In genomic region chr11:74072286-74072685, GRCh38 we compare ENCODE assay signal across 21 cellular contexts.
"Had no signal": no experiment of that assay in that cellular context is flagged by ENCODE, and none has a peak within 500 bp of the region (broad histone marks: within the 10 kb centered on the region; RNA-seq: fewer than 3 reads in every experiment).

No MANE protein-coding gene starts in this region.

- H3K27ac ChIP-seq: adrenal gland, gastroesophageal sphincter, heart right ventricle, left lung, sigmoid colon, tibial artery, WERI-Rb-1 had no signal

- H3K4me1 ChIP-seq: heart right ventricle, left lung, sigmoid colon, tibial artery had no signal

- ATAC-seq: activated T-cell treated with anti-CD3 and anti-CD28 coated beads, Interleukin-2, amount 50 U/mL, for 4 hours; gastroesophageal sphincter; heart right ventricle; left lung had no signal

- H3K27me3 ChIP-seq: adrenal gland, breast epithelium, gastroesophageal sphincter, heart right ventricle, left lung, sigmoid colon, tibial artery had no signal

- H3K4me3 ChIP-seq: adrenal gland, breast epithelium, gastroesophageal sphincter, heart right ventricle, left lung, sigmoid colon, tibial artery had no signal

- H3K27ac Mint-ChIP-seq: activated CD4-positive, alpha-beta memory T cell treated with anti-CD3 and anti-CD28 coated beads, Interleukin-2, amount 10 ng/mL, durations not matched to agents 7 days and 5 days; activated naive CD4-positive, alpha-beta T cell treated with anti-CD3 and anti-CD28 coated beads, Interleukin-2, amount 50 U/mL, for 24 hours had no signal

- H3K9me3 Mint-ChIP-seq: activated CD4-positive, alpha-beta memory T cell treated with anti-CD3 and anti-CD28 coated beads, Interleukin-2, amount 10 ng/mL, durations not matched to agents 7 days and 5 days; activated naive CD4-positive, alpha-beta T cell treated with anti-CD3 and anti-CD28 coated beads, Interleukin-2, amount 50 U/mL, for 24 hours; activated T-cell treated with anti-CD3 and anti-CD28 coated beads, Interleukin-2, amount 50 U/mL, for 4 hours; nephron had no signal

- DNase-seq: activated CD4-positive, alpha-beta memory T cell treated with anti-CD3 and anti-CD28 coated beads, Interleukin-2, amount 10 ng/mL, durations not matched to agents 7 days and 5 days; activated CD4-positive, alpha-beta T cell treated with anti-CD3 and anti-CD28 coated beads for 4 hours; activated effector memory CD4-positive, alpha-beta T cell treated with anti-CD3 and anti-CD28 coated beads, Interleukin-2, amount 50 U/mL, for 16 hours; activated T-cell treated with anti-CD3 and anti-CD28 coated beads, Interleukin-2, amount 50 U/mL, for 4 hours; adrenal gland; cerebellar nuclear complex; cortex of kidney; heart right ventricle; left lung; midbrain; nucleus accumbens; sigmoid colon; stimulated activated CD4-positive, alpha-beta T cell treated with anti-CD3 and anti-CD28 coated beads, Interleukin-4, amount 100 ng/mL, for 4 hours; stimulated activated naive CD4-positive, alpha-beta T cell; substantia nigra; tibial artery; WERI-Rb-1 had no signal

- H3K4me3 Mint-ChIP-seq: activated CD4-positive, alpha-beta memory T cell treated with anti-CD3 and anti-CD28 coated beads, Interleukin-2, amount 10 ng/mL, durations not matched to agents 7 days and 5 days; activated naive CD4-positive, alpha-beta T cell treated with anti-CD3 and anti-CD28 coated beads, Interleukin-2, amount 50 U/mL, for 24 hours; activated T-cell treated with anti-CD3 and anti-CD28 coated beads, Interleukin-2, amount 50 U/mL, for 4 hours; nephron had no signal

- H3K36me3 ChIP-seq: breast epithelium had no signal

- H3K9me3 ChIP-seq: adrenal gland, breast epithelium, gastroesophageal sphincter, heart right ventricle, left lung, sigmoid colon, tibial artery had no signal
